23 cellular contexts compared by ENCODE assay signal in genomic region chr1:89576016-89576415, GRCh38.
"Had no signal": no experiment of that assay in that cellular context is flagged by ENCODE, and none has a peak within 500 bp of the region (broad histone marks: within the 10 kb centered on the region; RNA-seq: fewer than 3 reads in every experiment).

No MANE protein-coding gene starts in this region.

- H3K4me3 ChIP-seq: colonic mucosa, gastrocnemius medialis, left lung, stomach, testis had no signal

- DNase-seq: activated B cell treated with CpG ODN at 0.5 μM for 24 hours; activated CD4-positive, alpha-beta memory T cell treated with anti-CD3 and anti-CD28 coated beads for 36 hours; activated CD4-positive, alpha-beta T cell treated with anti-CD3 and anti-CD28 coated beads for 4 hours; activated CD8-positive, alpha-beta memory T cell treated with anti-CD3 and anti-CD28 coated beads, Interleukin-2, amount 10 ng/mL, durations not matched to agents 7 days and 5 days; activated naive CD4-positive, alpha-beta T cell treated with anti-CD3 and anti-CD28 coated beads for 36 hours; activated T-cell treated with anti-CD3 and anti-CD28 coated beads, Interleukin-2, amount 50 U/mL, for 1 hour; brain microvascular endothelial cell; central memory CD4-positive, alpha-beta T cell; colonic mucosa; gastrocnemius medialis; head of caudate nucleus; kidney; left lung; naive thymus-derived CD4-positive, alpha-beta T cell; stimulated activated CD4-positive, alpha-beta T cell treated with anti-CD3 and anti-CD28 coated beads, Interleukin-4, amount 100 ng/mL, for 24 hours; stomach; testis had no signal

- H3K36me3 ChIP-seq: brain microvascular endothelial cell, colonic mucosa, left lung, neutrophil had no signal

- H3K27me3 Mint-ChIP-seq: activated B cell treated with CpG ODN at 0.5 μM for 24 hours; activated CD4-positive, alpha-beta memory T cell treated with anti-CD3 and anti-CD28 coated beads for 36 hours; activated CD8-positive, alpha-beta memory T cell treated with anti-CD3 and anti-CD28 coated beads, Interleukin-2, amount 10 ng/mL, durations not matched to agents 7 days and 5 days; naive thymus-derived CD4-positive, alpha-beta T cell; type B pancreatic cell had no signal

- H3K4me1 ChIP-seq: colonic mucosa, gastrocnemius medialis, left lung, parathyroid adenoma, stomach, testis had no signal

- H3K27ac Mint-ChIP-seq: activated B cell treated with CpG ODN at 0.5 μM for 24 hours; activated CD4-positive, alpha-beta memory T cell treated with anti-CD3 and anti-CD28 coated beads for 36 hours; activated CD8-positive, alpha-beta memory T cell treated with anti-CD3 and anti-CD28 coated beads, Interleukin-2, amount 10 ng/mL, durations not matched to agents 7 days and 5 days; activated naive CD4-positive, alpha-beta T cell treated with anti-CD3 and anti-CD28 coated beads for 36 hours; T-helper 2 cell treated with Interferon-gamma antibody and Interleukin-4, amounts not matched to agents 5 μg/mL and 100 μg/mL, for 36 hours; type B pancreatic cell had no signal

- H3K27me3 ChIP-seq: brain microvascular endothelial cell, colonic mucosa, gastrocnemius medialis, left lung, neutrophil, stomach, testis had no signal

- H3K9me3 ChIP-seq: colonic mucosa, gastrocnemius medialis, left lung, neutrophil, stomach, testis had no signal

- ATAC-seq: activated CD8-positive, alpha-beta memory T cell treated with anti-CD3 and anti-CD28 coated beads, Interleukin-2, amount 10 ng/mL, durations not matched to agents 7 days and 5 days; left lung; naive thymus-derived CD4-positive, alpha-beta T cell; sciatic nerve; stimulated activated effector memory CD8-positive, alpha-beta T cell treated with anti-CD3 and anti-CD28 coated beads, Interleukin-12 subunit alpha, Interleukin-12 subunit beta, amount 100 ng/mL, for 72 hours had no signal

- H3K4me3 Mint-ChIP-seq: activated B cell treated with CpG ODN at 0.5 μM for 24 hours; activated CD4-positive, alpha-beta memory T cell treated with anti-CD3 and anti-CD28 coated beads for 36 hours; activated CD8-positive, alpha-beta memory T cell treated with anti-CD3 and anti-CD28 coated beads, Interleukin-2, amount 10 ng/mL, durations not matched to agents 7 days and 5 days; activated naive CD4-positive, alpha-beta T cell treated with anti-CD3 and anti-CD28 coated beads for 36 hours; naive thymus-derived CD4-positive, alpha-beta T cell; stimulated activated effector memory CD8-positive, alpha-beta T cell treated with anti-CD3 and anti-CD28 coated beads, Interleukin-12 subunit alpha, Interleukin-12 subunit beta, amount 100 ng/mL, for 72 hours; T-helper 2 cell treated with Interferon-gamma antibody and Interleukin-4, amounts not matched to agents 5 μg/mL and 100 μg/mL, for 36 hours; type B pancreatic cell had no signal

- H3K9me3 Mint-ChIP-seq: activated B cell treated with CpG ODN at 0.5 μM for 24 hours; activated CD4-positive, alpha-beta memory T cell treated with anti-CD3 and anti-CD28 coated beads for 36 hours; stimulated activated effector memory CD8-positive, alpha-beta T cell treated with anti-CD3 and anti-CD28 coated beads, Interleukin-12 subunit alpha, Interleukin-12 subunit beta, amount 100 ng/mL, for 72 hours; type B pancreatic cell had no signal

- H3K27ac ChIP-seq: brain microvascular endothelial cell, colonic mucosa, gastrocnemius medialis, left lung, neutrophil, parathyroid adenoma, stomach, testis had no signal
